ENCODE assay signal across 9 cellular contexts in genomic region chr17:62705116-62705515, GRCh38.
DNase-seq lines count a peak whose midpoint lies in the region; TF ChIP-seq lines count a peak whose summit lies in the region.
"Had no signal": no experiment of that assay in that cellular context is flagged by ENCODE, and none has a peak within 500 bp of the region (broad histone marks: within the 10 kb centered on the region; RNA-seq: fewer than 3 reads in every experiment).

No MANE protein-coding gene starts in this region.

- H3K79me2 ChIP-seq in fibroblast of lung (ENCODE audit: control insufficient read depth, insufficient read depth, low read length): no peaks in the 10 kb centered on the region

- TF ChIP-seq CTCF in C4-2B (conservative IDR thresholded peaks at IDR 0.05) (no peak), fibroblast of lung (conservative IDR thresholded peaks at IDR 0.05 in 1 of 2, IDR thresholded peaks at IDR 0.05 in 1 of 2; ENCODE audit: low read depth in 1 of 2, low read length in 2 of 2) (no peak), nephron (IDR thresholded peaks at IDR 0.05; ENCODE audit: unreplicated experiment in 3 of 3) (no peak)

- H3K9me3 ChIP-seq in fibroblast of lung (ENCODE audit: control insufficient read depth, insufficient read depth, low read depth, low read length): no peaks in the 10 kb centered on the region

- H3K4me1 Mint-ChIP-seq in nephron: peaks cover 31% of the 10 kb centered on the region

- no peaks in the 10 kb centered on the region for H4K20me1 ChIP-seq in fibroblast of lung (ENCODE audit: control insufficient read depth, extremely low read depth, insufficient read depth, low read length)

- no peak overlapping the region for H3K9ac ChIP-seq in fibroblast of lung (ENCODE audit: insufficient read depth, low read length)

- H3K27ac Mint-ChIP-seq in nephron: peak overlapping the region; percentile 60 to 98 (median 94)

- H3K4me3 ChIP-seq in fibroblast of lung (replicated peaks in 1 of 4; ENCODE audit: control extremely low read depth in 1 of 4, insufficient read depth in 1 of 4, low read depth in 3 of 4, low read length in 4 of 4): peak overlapping the region in 2 of 4 experiments; percentile 45 to 69

- no peaks in the 10 kb centered on the region for H3K27me3 ChIP-seq in fibroblast of lung (ENCODE audit: control insufficient read depth, insufficient read depth, low read length)

- in situ Hi-C loops in SK-MEL-5 (cut with HindIII; ENCODE audit: low pct_unique_long_range_greater_than_20kb, low sequenced_read_pairs): no loop called here

- DNase-seq in SK-MEL-5 (ENCODE audit: low read depth, low spot score) (peak; percentile 30), fibroblast of lung (ENCODE audit: low read depth in 2 of 2) (peak in 1 of 2 donors; percentile 47), Ammon's horn (ENCODE audit: low spot score) (no peak), NCI-H1436 treated with DMSO at 0.1 percent for 48 hours (lab: John Stamatoyannopoulos, UW) (no peak), iPS-NIHi11 (ENCODE audit: low spot score) (no peak)
- no peak for DNase-seq in stimulated activated CD4-positive, alpha-beta T cell treated with anti-CD3 and anti-CD28 coated beads, Interleukin-1b, Interleukin-23, amount 100 ng/mL, for 48 hours
- DNase-seq: activated CD4-positive, alpha-beta T cell treated with anti-CD3 and anti-CD28 coated beads for 1 hour had no signal

- H3K36me3 ChIP-seq in fibroblast of lung (ENCODE audit: control insufficient read depth, insufficient read depth, low read length): no peaks in the 10 kb centered on the region

- peaks cover 8% of the 10 kb centered on the region for H3K36me3 Mint-ChIP-seq in nephron (ENCODE audit: low read depth)

- peaks cover 9% of the 10 kb centered on the region for H3K4me1 ChIP-seq in fibroblast of lung (ENCODE audit: control insufficient read depth, extremely low read depth, insufficient read depth, low read length)

- H3K4me2 ChIP-seq in fibroblast of lung (ENCODE audit: extremely low read depth, insufficient read depth, low read length): peak overlapping the region; percentile 44

- peak overlapping the region; percentile 84 to 90 (median 90) for H3K4me3 Mint-ChIP-seq in nephron

- peak overlapping the region; percentile 4; the same call in 1 of the 2 replicates for H3K27ac ChIP-seq in C4-2B
- H3K27ac ChIP-seq in fibroblast of lung (ENCODE audit: insufficient read depth, low read length): no peak overlapping the region

- no peak overlapping the region for H2AFZ ChIP-seq in fibroblast of lung (ENCODE audit: low read length)

- H3K27me3 Mint-ChIP-seq in nephron (ENCODE audit: low read depth): peaks cover 10% of the 10 kb centered on the region

- H3K9me3 Mint-ChIP-seq in nephron: peaks cover 11% of the 10 kb centered on the region
